8 cellular contexts compared by ENCODE assay signal in the genomic region with DNA sequence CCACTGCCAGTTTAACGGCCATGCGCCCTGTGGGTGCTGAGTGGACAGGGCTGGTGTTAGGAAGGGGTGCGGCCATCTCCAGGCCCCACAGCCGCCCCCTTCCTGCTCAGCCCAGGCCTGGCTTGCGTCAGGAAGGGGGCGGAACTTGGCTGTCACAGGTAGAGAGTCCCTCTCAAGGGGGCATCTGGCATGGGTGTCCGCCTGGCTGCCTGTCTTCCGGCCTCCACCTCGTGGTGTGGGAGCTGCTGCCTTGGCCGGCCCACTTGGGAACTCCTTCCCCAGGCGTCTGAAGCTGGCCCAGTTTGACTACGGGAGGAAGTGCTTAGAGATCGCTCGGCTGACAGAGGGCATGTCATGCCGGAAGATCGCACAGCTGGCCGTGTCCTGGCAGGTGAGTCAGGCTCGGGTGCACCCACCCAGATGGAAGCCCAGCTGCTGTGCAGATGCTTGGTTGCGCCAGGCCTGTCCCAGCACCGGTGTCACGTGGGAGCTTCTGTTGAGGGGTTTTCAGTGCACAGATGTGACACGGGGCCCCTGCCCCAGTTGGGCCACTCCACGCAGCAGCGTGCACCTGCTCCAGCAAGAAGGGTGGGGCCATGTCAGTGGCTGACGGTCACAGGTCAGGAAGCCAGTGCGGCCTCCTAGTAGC. TPM values are rescaled to one million over a fixed set of nuclear protein-coding genes. Genes with fewer than 3 reads are reported as not detected.
DNase-seq lines count a peak whose midpoint lies in the region; ATAC-seq and TF ChIP-seq lines count a peak whose summit lies in the region.

No MANE protein-coding gene starts in this region.

- H3K79me2 ChIP-seq in neural progenitor cell (ENCODE audit: low read depth), result no peaks in the 10 kb centered on the region

- H3K4me3 Mint-ChIP-seq in neural progenitor cell, result no peak overlapping the region

- no peak overlapping the region for H2AFZ ChIP-seq in neural progenitor cell (replicated peaks)

- no peak overlapping the region for H3K27ac Mint-ChIP-seq in neural progenitor cell

- no peaks in the 10 kb centered on the region for H3K4me1 Mint-ChIP-seq in neural progenitor cell

- H3K4me1 ChIP-seq in heart left ventricle, result peaks cover 0 to 13% (median 5%) of the 10 kb centered on the region in 12 donors
- H3K4me1 ChIP-seq in vagina, result no peaks in the 10 kb centered on the region
- H3K4me1 ChIP-seq in neural progenitor cell, result no peaks in the 10 kb centered on the region

- H4K20me1 ChIP-seq in neural progenitor cell (ENCODE audit: low read depth), result no peaks in the 10 kb centered on the region

- H3K27me3 Mint-ChIP-seq in neural progenitor cell (ENCODE audit: insufficient read depth, low read depth), result peaks cover 13% of the 10 kb centered on the region

- no peak for TF ChIP-seq CTCF in heart left ventricle (IDR thresholded peaks at IDR 0.05)
- TF ChIP-seq CTCF in vagina (IDR thresholded peaks at IDR 0.05), result no peak
- no peak for TF ChIP-seq CTCF in neural progenitor cell (IDR thresholded peaks at IDR 0.05)

- no peaks in the 10 kb centered on the region for H3F3A ChIP-seq in neural progenitor cell (ENCODE audit: low read depth)

- H3K9me3 ChIP-seq in heart left ventricle (no peaks in the 10 kb centered on the region), vagina (no peaks in the 10 kb centered on the region), neural progenitor cell (ENCODE audit: low read depth) (no peaks in the 10 kb centered on the region)

- intact Hi-C loops in Right ventricle myocardium inferior (cut with DNase I) (no loop called here), cardiac septum (cut with DNase I) (no loop called here), heart left ventricle (cut with DNase I) (no loop called here), vagina (cut with DNase I) (no loop called here)

- 42 to 70% (median 53%) methylated on average over 15 to 26 of the region's 26 CpGs for WGBS in heart left ventricle, 4 donors

- no peaks in the 10 kb centered on the region for H3K9me3 Mint-ChIP-seq in neural progenitor cell

- DNase-seq in Right ventricle myocardium inferior (ENCODE audit: missing footprints) (peak; percentile 59), cardiac septum (ENCODE audit: low spot score) (no peak), RPMI7951 (ENCODE audit: low read depth) (peak; percentile 52), heart left ventricle (peak in 4 of 5 donors; percentile 43 to 73 (median 58)), ureter (ENCODE audit: low spot score) (peak; percentile 80), vagina (ENCODE audit: extremely low spot score in 2 of 2) (no peak), neural progenitor cell (ENCODE audit: low spot score) (no peak), ecto neural progenitor cell (ENCODE audit: low spot score) (no peak)

- H3K27me3 ChIP-seq in heart left ventricle (no peaks in the 10 kb centered on the region), vagina (no peaks in the 10 kb centered on the region), neural progenitor cell (no peaks in the 10 kb centered on the region)

- H3K27ac ChIP-seq in heart left ventricle, result peak overlapping the region in 8 of 12 donors; percentile 23 to 49 (median 38)
- no peak overlapping the region for H3K27ac ChIP-seq in vagina
- H3K27ac ChIP-seq in neural progenitor cell, result no peak overlapping the region

- H3K4me3 ChIP-seq in heart left ventricle, result peak overlapping the region in 3 of 12 donors; percentile 5 to 17 (median 17)
- H3K4me3 ChIP-seq in vagina, result peak overlapping the region in 1 of 2 donors; percentile 6
- H3K4me3 ChIP-seq in neural progenitor cell, result no peak overlapping the region

- H3K36me3 Mint-ChIP-seq in neural progenitor cell, result no peaks in the 10 kb centered on the region

- ATAC-seq in Right ventricle myocardium inferior (peak; percentile 68), heart left ventricle (peak; percentile 43 to 92 (median 76))

- no peak overlapping the region for H3K9ac ChIP-seq in neural progenitor cell

- H3K36me3 ChIP-seq in heart left ventricle, result no peaks in the 10 kb centered on the region
- no peaks in the 10 kb centered on the region for H3K36me3 ChIP-seq in vagina
- no peaks in the 10 kb centered on the region for H3K36me3 ChIP-seq in neural progenitor cell

- no peak overlapping the region for H3K4me2 ChIP-seq in neural progenitor cell

- TF ChIP-seq POLR2A in heart left ventricle (IDR thresholded peaks at IDR 0.05) (no peak), vagina (IDR thresholded peaks at IDR 0.05) (no peak)

RNA-seq across cellular contexts. Expression of a gene that starts 9.1 kb away (rescaled TPM):
- total RNA-seq in Right ventricle myocardium inferior (9.0 TPM), cardiac septum (13.7 TPM), heart left ventricle (10 to 100 TPM in 2 of 9 donors, 1 to 10 TPM in 7; 2.2 to 12.1 (median 5.8) TPM), ureter (42.6 TPM), vagina (17.7 TPM), neural progenitor cell (ENCODE audit: low replicate concordance) (9.3 and 21.1 TPM in 2 replicates)
- total RNA-seq in RPMI7951 (2014; rRNA removed; shearing (Covaris generic)), result 11.3 and 15.9 TPM in 2 replicates
- 10 to 100 TPM; 11.0 to 15.6 TPM for polyA plus RNA-seq in heart left ventricle

RNA-seq across cellular contexts. Expression of a gene that starts 13.0 kb away (rescaled TPM):
- total RNA-seq in Right ventricle myocardium inferior, result 1.8 TPM
- 0.51 TPM for total RNA-seq in cardiac septum
- total RNA-seq in RPMI7951 (2014; rRNA removed; shearing (Covaris generic)), result not detected in 2 replicates
- 1 to 10 TPM in 3 of 9 donors, under 1 TPM in 4, not detected in 2; 0.12 to 3.4 (median 0.60) TPM for total RNA-seq in heart left ventricle
- under 1 TPM; 0.49 to 0.53 TPM for polyA plus RNA-seq in heart left ventricle
- 8.0 TPM for total RNA-seq in ureter
- total RNA-seq in vagina, result not detected
- not detected in 2 replicates for total RNA-seq in neural progenitor cell (ENCODE audit: low replicate concordance)

RNA-seq across cellular contexts. Expression of a gene that starts 27.0 kb away (rescaled TPM):
- total RNA-seq in Right ventricle myocardium inferior (20.5 TPM), cardiac septum (35.3 TPM), heart left ventricle (10 to 100 TPM; 11.0 to 49.5 (median 18.8) TPM), ureter (83.3 TPM), vagina (35.8 TPM), neural progenitor cell (ENCODE audit: low replicate concordance) (2.4 and 7.0 TPM in 2 replicates)
- 5.6 and 5.7 TPM in 2 replicates for total RNA-seq in RPMI7951 (2014; rRNA removed; shearing (Covaris generic))
- 10 to 100 TPM in 1 of 2 donors, 1 to 10 TPM in 1; 7.0 to 13.2 TPM for polyA plus RNA-seq in heart left ventricle

RNA-seq across cellular contexts. Expression of a gene that starts 41.4 kb away (rescaled TPM):
- 3.0 TPM for total RNA-seq in Right ventricle myocardium inferior
- total RNA-seq in cardiac septum, result 1.8 TPM
- not detected in 2 replicates for total RNA-seq in RPMI7951 (2014; rRNA removed; shearing (Covaris generic))
- 1 to 10 TPM in 8 of 9 donors, under 1 TPM in 1; 0.58 to 4.0 (median 1.3) TPM for total RNA-seq in heart left ventricle
- 1 to 10 TPM in 1 of 2 donors, under 1 TPM in 1; 0.86 to 1.5 TPM for polyA plus RNA-seq in heart left ventricle
- 40.9 TPM for total RNA-seq in ureter
- total RNA-seq in vagina, result 3.2 TPM
- 0.15 and 1.7 TPM in 2 replicates for total RNA-seq in neural progenitor cell (ENCODE audit: low replicate concordance)

RNA-seq across cellular contexts. Expression of a gene that starts 49.5 kb away (rescaled TPM):
- total RNA-seq in Right ventricle myocardium inferior (17.9 TPM), cardiac septum (13.7 TPM), heart left ventricle (10 to 100 TPM; 11.3 to 25.3 (median 18.1) TPM), ureter (26.3 TPM), vagina (21.9 TPM), neural progenitor cell (ENCODE audit: low replicate concordance) (7.8 and 25.1 TPM in 2 replicates)
- 24.9 and 39.2 TPM in 2 replicates for total RNA-seq in RPMI7951 (2014; rRNA removed; shearing (Covaris generic))
- 10 to 100 TPM; 21.5 to 49.5 TPM for polyA plus RNA-seq in heart left ventricle

Comparison
In these comparisons a context has a peak if more than half of its experiments do, and no peak if none do; other contexts are left out.
1. DNase-seq: peak in Right ventricle myocardium inferior (single experiment), RPMI7951 (single experiment), heart left ventricle (4 of 5) and ureter (single experiment); none in cardiac septum (single experiment), vagina (0 of 2), neural progenitor cell (single experiment) and ecto neural progenitor cell (single experiment).
2. H3K27ac ChIP-seq: peak in heart left ventricle (8 of 12); none in vagina (single experiment) and neural progenitor cell (single experiment).